ENCODE assay signal across 20 cellular contexts in the genomic region with DNA sequence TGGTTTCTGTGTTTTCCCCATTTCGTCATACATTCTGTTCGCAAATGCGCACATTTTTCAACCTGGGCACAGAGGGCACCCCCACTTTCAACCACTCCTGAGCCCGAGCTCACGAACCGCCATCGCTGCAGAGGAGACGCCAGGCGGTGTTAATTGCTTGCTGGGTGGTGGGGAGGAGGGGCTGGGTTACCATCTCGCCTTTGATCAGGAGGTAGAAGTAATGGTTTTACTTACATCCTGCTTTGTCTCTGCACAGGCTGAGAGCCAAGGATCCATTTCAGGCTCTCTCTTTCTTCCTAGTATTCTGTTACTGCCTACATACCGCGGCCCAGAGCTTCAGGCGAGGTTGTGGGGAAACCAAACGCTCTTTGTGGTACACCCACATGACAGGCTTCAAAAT.
DNase-seq lines count a peak whose midpoint lies in the region; ATAC-seq and TF ChIP-seq lines count a peak whose summit lies in the region.
"Had no signal": no experiment of that assay in that cellular context is flagged by ENCODE, and none has a peak within 500 bp of the region (broad histone marks: within the 10 kb centered on the region; RNA-seq: fewer than 3 reads in every experiment).

No MANE protein-coding gene starts in this region.

- H3K36me3 Mint-ChIP-seq in activated naive CD4-positive, alpha-beta T cell treated with anti-CD3 and anti-CD28 coated beads for 36 hours (ENCODE audit: low read depth): no peaks in the 10 kb centered on the region
- H3K36me3 Mint-ChIP-seq in activated CD8-positive, alpha-beta T cell treated with anti-CD3 and anti-CD28 coated beads for 36 hours (ENCODE audit: low read depth): no peaks in the 10 kb centered on the region
- H3K36me3 Mint-ChIP-seq: CD14-positive monocyte had no signal

- H3K27me3 ChIP-seq in breast epithelium: no peaks in the 10 kb centered on the region
- H3K27me3 ChIP-seq: right lobe of liver had no signal

- peak; percentile 94 for ATAC-seq in activated CD8-positive, alpha-beta T cell treated with anti-CD3 and anti-CD28 coated beads for 36 hours
- ATAC-seq in stimulated activated naive CD8-positive, alpha-beta T cell treated with anti-CD3 and anti-CD28 coated beads, Interleukin-15, Interleukin-2, amounts not matched to agents 100 U/mL and 50 U/mL, for 24 hours: peak; percentile 59
- ATAC-seq: K562, right lobe of liver had no signal

- POLR2A ChIA-PET in activated CD8-positive, alpha-beta T cell treated with anti-CD3 and anti-CD28 coated beads for 36 hours (lab: Charles Lee): no interaction called here

- H3K9me3 Mint-ChIP-seq in activated naive CD4-positive, alpha-beta T cell treated with anti-CD3 and anti-CD28 coated beads for 36 hours: no peaks in the 10 kb centered on the region
- no peaks in the 10 kb centered on the region for H3K9me3 Mint-ChIP-seq in activated CD8-positive, alpha-beta T cell treated with anti-CD3 and anti-CD28 coated beads for 36 hours
- H3K9me3 Mint-ChIP-seq: activated CD4-positive, alpha-beta memory T cell treated with anti-CD3 and anti-CD28 coated beads, Interleukin-2, amount 10 ng/mL, durations not matched to agents 7 days and 5 days; activated T-helper 1 cell treated with anti-CD3 and anti-CD28 coated beads, Interleukin-12 subunit alpha, Interleukin-12 subunit beta, Interleukin-2, Interleukin-4 antibody, amounts not matched to agents 30 ng/mL and 10 ng/mL and 1 ng/mL, durations not matched to agents 14 hours and 24 hours and 36 hours had no signal

- H3K36me3 ChIP-seq in breast epithelium: no peaks in the 10 kb centered on the region
- H3K36me3 ChIP-seq: right lobe of liver had no signal

- H3K27me3 Mint-ChIP-seq in activated naive CD4-positive, alpha-beta T cell treated with anti-CD3 and anti-CD28 coated beads for 36 hours (ENCODE audit: low read depth): peaks cover 3% of the 10 kb centered on the region
- H3K27me3 Mint-ChIP-seq in activated CD8-positive, alpha-beta T cell treated with anti-CD3 and anti-CD28 coated beads for 36 hours: peaks cover 2% of the 10 kb centered on the region
- H3K27me3 Mint-ChIP-seq: activated CD4-positive, alpha-beta memory T cell treated with anti-CD3 and anti-CD28 coated beads, Interleukin-2, amount 10 ng/mL, durations not matched to agents 7 days and 5 days had no signal

- H3K4me1 Mint-ChIP-seq in activated naive CD4-positive, alpha-beta T cell treated with anti-CD3 and anti-CD28 coated beads for 36 hours (ENCODE audit: low read depth): peaks cover 2% of the 10 kb centered on the region
- peaks cover 12% of the 10 kb centered on the region for H3K4me1 Mint-ChIP-seq in activated CD8-positive, alpha-beta T cell treated with anti-CD3 and anti-CD28 coated beads for 36 hours (ENCODE audit: low read depth)
- H3K4me1 Mint-ChIP-seq: activated CD4-positive, alpha-beta memory T cell treated with anti-CD3 and anti-CD28 coated beads, Interleukin-2, amount 10 ng/mL, durations not matched to agents 7 days and 5 days; CD14-positive monocyte had no signal

- peak; percentile 41 for DNase-seq in activated naive CD4-positive, alpha-beta T cell treated with anti-CD3 and anti-CD28 coated beads for 36 hours
- no peak for DNase-seq in activated naive CD4-positive, alpha-beta T cell treated with Interleukin-2 at 50 U/mL for 16 hours
- DNase-seq in activated CD8-positive, alpha-beta T cell treated with anti-CD3 and anti-CD28 coated beads for 36 hours: peak; percentile 53
- DNase-seq in iPS-NIHi7 (ENCODE audit: extremely low spot score) (peak; percentile 52), 8988T (no peak), NCI-H345 treated with DMSO at 0.1 percent for 48 hours (lab: John Stamatoyannopoulos, UW; ENCODE audit: unreplicated experiment) (no peak), breast epithelium (ENCODE audit: low spot score in 2 of 2) (no peak)
- DNase-seq in stimulated activated naive CD8-positive, alpha-beta T cell treated with anti-CD3 and anti-CD28 coated beads, Interleukin-15, Interleukin-2, amounts not matched to agents 100 U/mL and 50 U/mL, for 24 hours: peak; percentile 6
- DNase-seq: activated CD4-positive, alpha-beta memory T cell treated with anti-CD3 and anti-CD28 coated beads, Interleukin-2, amount 10 ng/mL, durations not matched to agents 7 days and 5 days; amniotic stem cell; mammary epithelial cell; NCI-H1436 treated with DMSO at 0.1 percent for 48 hours; NCI-H2227 treated with DMSO at 0.1 percent for 48 hours; NCI-H82; right lobe of liver; substantia nigra had no signal

- H3K4me3 ChIP-seq in breast epithelium: no peak overlapping the region
- H3K4me3 ChIP-seq: coronary artery, K562, right lobe of liver had no signal

- intact Hi-C loops in activated naive CD4-positive, alpha-beta T cell treated with anti-CD3 and anti-CD28 coated beads for 36 hours (cut with micrococcal nuclease): no loop called here
- intact Hi-C loops in activated CD8-positive, alpha-beta T cell treated with anti-CD3 and anti-CD28 coated beads for 36 hours (cut with micrococcal nuclease): no loop called here
- intact Hi-C loops in breast epithelium (cut with DNase I; ENCODE audit: low total_unique reads): no loop called here

- no peaks in the 10 kb centered on the region for H3K4me1 ChIP-seq in breast epithelium
- H3K4me1 ChIP-seq: right lobe of liver had no signal

- CTCF ChIA-PET in activated naive CD4-positive, alpha-beta T cell treated with anti-CD3 and anti-CD28 coated beads for 36 hours (lab: Charles Lee): no interaction called here
- CTCF ChIA-PET in activated CD8-positive, alpha-beta T cell treated with anti-CD3 and anti-CD28 coated beads for 36 hours (lab: Charles Lee): interaction anchor here (0.6 to 1.1 kb wide), 2 partner anchors 10 to 92 kb away, joined by 3 read pairs; no protein-coding TSS in a partner anchor

- no peak overlapping the region for H3K4me3 Mint-ChIP-seq in activated naive CD4-positive, alpha-beta T cell treated with anti-CD3 and anti-CD28 coated beads for 36 hours
- H3K4me3 Mint-ChIP-seq in activated CD8-positive, alpha-beta T cell treated with anti-CD3 and anti-CD28 coated beads for 36 hours: no peak overlapping the region
- H3K4me3 Mint-ChIP-seq: activated CD4-positive, alpha-beta memory T cell treated with anti-CD3 and anti-CD28 coated beads, Interleukin-2, amount 10 ng/mL, durations not matched to agents 7 days and 5 days; activated T-helper 1 cell treated with anti-CD3 and anti-CD28 coated beads, Interleukin-12 subunit alpha, Interleukin-12 subunit beta, Interleukin-2, Interleukin-4 antibody, amounts not matched to agents 30 ng/mL and 10 ng/mL and 1 ng/mL, durations not matched to agents 14 hours and 24 hours and 36 hours; CD14-positive monocyte had no signal

- no peaks in the 10 kb centered on the region for H3K9me3 ChIP-seq in breast epithelium
- H3K9me3 ChIP-seq: right lobe of liver had no signal

- H3K27ac Mint-ChIP-seq in activated naive CD4-positive, alpha-beta T cell treated with anti-CD3 and anti-CD28 coated beads for 36 hours: no peak overlapping the region
- peak overlapping the region; percentile 73 for H3K27ac Mint-ChIP-seq in activated CD8-positive, alpha-beta T cell treated with anti-CD3 and anti-CD28 coated beads for 36 hours
- H3K27ac Mint-ChIP-seq: activated CD4-positive, alpha-beta memory T cell treated with anti-CD3 and anti-CD28 coated beads, Interleukin-2, amount 10 ng/mL, durations not matched to agents 7 days and 5 days; activated T-helper 1 cell treated with anti-CD3 and anti-CD28 coated beads, Interleukin-12 subunit alpha, Interleukin-12 subunit beta, Interleukin-2, Interleukin-4 antibody, amounts not matched to agents 30 ng/mL and 10 ng/mL and 1 ng/mL, durations not matched to agents 14 hours and 24 hours and 36 hours; CD14-positive monocyte had no signal

- TF ChIP-seq POLR2A in breast epithelium (IDR thresholded peaks at IDR 0.05): no peak

- no peak overlapping the region for H3K27ac ChIP-seq in breast epithelium
- H3K27ac ChIP-seq: coronary artery, right lobe of liver had no signal

- TF ChIP-seq CTCF in activated CD8-positive, alpha-beta T cell treated with anti-CD3 and anti-CD28 coated beads for 36 hours (IDR thresholded peaks at IDR 0.05): no peak
- TF ChIP-seq CTCF in breast epithelium (IDR thresholded peaks at IDR 0.05): no peak

Comparison
In these comparisons a context has a peak if more than half of its experiments do, and no peak if none do; other contexts are left out.
1. DNase-seq: peak in activated naive CD4-positive, alpha-beta T cell treated with anti-CD3 and anti-CD28 coated beads for 36 hours (single experiment), activated CD8-positive, alpha-beta T cell treated with anti-CD3 and anti-CD28 coated beads for 36 hours (single experiment), iPS-NIHi7 (single experiment) and stimulated activated naive CD8-positive, alpha-beta T cell treated with anti-CD3 and anti-CD28 coated beads, Interleukin-15, Interleukin-2, amounts not matched to agents 100 U/mL and 50 U/mL, for 24 hours (single experiment); none in activated naive CD4-positive, alpha-beta T cell treated with Interleukin-2 at 50 U/mL for 16 hours (single experiment), 8988T (single experiment), NCI-H345 treated with DMSO at 0.1 percent for 48 hours (single experiment) and breast epithelium (0 of 2).